8 cellular contexts compared by ENCODE assay signal in the genomic region with DNA sequence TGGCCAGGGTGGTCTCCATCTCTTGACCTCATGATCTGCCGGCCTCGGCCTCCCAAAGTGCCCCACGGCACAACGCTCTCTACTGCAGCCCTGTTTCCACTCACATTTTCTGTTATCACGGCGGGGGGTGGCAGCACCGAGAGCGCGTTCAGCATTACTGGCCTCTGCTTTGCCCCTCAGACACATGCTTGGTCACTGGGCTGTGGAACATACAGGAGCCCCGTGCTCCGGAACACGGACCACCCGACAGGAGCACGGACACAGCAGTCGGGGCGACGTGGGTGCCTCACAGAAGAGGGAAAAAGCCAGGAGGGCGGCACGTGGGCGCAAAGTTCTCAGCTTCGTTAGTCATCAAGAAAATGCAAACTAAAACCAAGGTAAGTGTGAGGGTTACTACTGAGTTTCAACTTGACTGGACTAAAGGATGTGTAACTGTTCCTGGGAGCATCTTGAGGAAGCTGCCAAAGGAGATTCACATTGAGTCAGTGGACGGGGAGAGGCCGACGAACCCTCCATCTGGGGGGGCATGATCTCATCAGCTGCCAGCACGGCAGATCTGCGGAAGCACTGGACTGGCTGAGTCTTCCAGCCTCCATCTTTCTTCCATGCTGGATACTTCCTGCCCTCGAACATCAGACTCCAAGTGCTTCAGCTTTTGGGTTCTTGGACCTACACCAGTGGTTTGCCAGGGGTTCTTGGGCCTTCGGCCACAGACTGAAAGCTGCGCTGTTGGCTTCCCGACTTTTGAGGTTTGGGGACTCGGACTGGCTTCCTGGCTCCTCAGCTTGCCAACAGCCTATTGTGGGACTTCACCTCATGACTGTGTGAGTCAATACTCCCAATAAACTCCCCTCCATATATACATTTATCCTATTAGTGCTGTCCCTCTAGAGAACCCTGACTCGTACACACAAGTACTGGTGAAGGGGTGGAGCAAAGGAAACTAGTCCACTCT.
DNase-seq lines count a peak whose midpoint lies in the region; ATAC-seq and TF ChIP-seq lines count a peak whose summit lies in the region.

No MANE protein-coding gene starts in this region.

- POLR2A ChIA-PET in naive thymus-derived CD4-positive, alpha-beta T cell (lab: Charles Lee): interaction anchor here (0.6 to 1.3 kb wide), 2 partner anchors 7 to 75 kb away, joined by 3 read pairs; no protein-coding TSS in a partner anchor

- no peak overlapping the region for H3K27ac ChIP-seq in naive thymus-derived CD4-positive, alpha-beta T cell (ENCODE audit: low read depth, low read length)

- CTCF ChIA-PET in naive thymus-derived CD4-positive, alpha-beta T cell (lab: Charles Lee): no interaction called here

- peaks cover 57 to 82% of the 10 kb centered on the region in 2 donors for H3K4me1 ChIP-seq in naive thymus-derived CD4-positive, alpha-beta T cell (ENCODE audit: control insufficient read depth in 2 of 2, insufficient read depth in 2 of 2, low read length in 2 of 2)

- peaks cover 0 to 11% (median 0%) of the 10 kb centered on the region in 3 experiments for H3K36me3 ChIP-seq in naive thymus-derived CD4-positive, alpha-beta T cell (ENCODE audit: control insufficient read depth in 2 of 3, insufficient read depth in 3 of 3, low read length in 3 of 3)

- in situ Hi-C loops in GM13977 (cut with MboI; ENCODE audit: low pct_unique_long_range_greater_than_20kb, low sequenced_read_pairs, unreplicated experiment): no loop called here

- no peaks in the 10 kb centered on the region for H3K27me3 Mint-ChIP-seq in naive thymus-derived CD4-positive, alpha-beta T cell

- peak; percentile 86 for DNase-seq in GM13977 (ENCODE audit: low spot score)
- peak; percentile 63 to 78 for DNase-seq in activated naive CD4-positive, alpha-beta T cell treated with anti-CD3 and anti-CD28 coated beads, Interleukin-2, amount 50 U/mL, for 72 hours (ENCODE audit: low spot score in 2 of 2)
- peak in 1 of 9 donors; percentile 67 for DNase-seq in naive thymus-derived CD4-positive, alpha-beta T cell
- no peak for DNase-seq in activated gamma-delta T cell treated with Interleukin-2 at 50 U/mL for 16 hours
- DNase-seq in NCI-H2227 (lab: John Stamatoyannopoulos, UW; ENCODE audit: unreplicated experiment): no peak
- no peak for DNase-seq in NCI-H1417 (lab: John Stamatoyannopoulos, UW)
- DNase-seq in NCI-H82 (lab: John Stamatoyannopoulos, UW): no peak

- no peaks in the 10 kb centered on the region for H3K27me3 ChIP-seq in naive thymus-derived CD4-positive, alpha-beta T cell (ENCODE audit: control insufficient read depth in 2 of 2, insufficient read depth in 2 of 2, low read length in 2 of 2)

- no peak for TF ChIP-seq CTCF in GM13977 (IDR thresholded peaks at IDR 0.05; ENCODE audit: extremely low read depth, insufficient read depth, missing control alignments)

- no peak overlapping the region for H3K4me3 ChIP-seq in naive thymus-derived CD4-positive, alpha-beta T cell (ENCODE audit: low read length)

- H3K9me3 Mint-ChIP-seq in activated naive CD4-positive, alpha-beta T cell treated with anti-CD3 and anti-CD28 coated beads, Interleukin-2, amount 50 U/mL, for 72 hours: no peaks in the 10 kb centered on the region
- no peaks in the 10 kb centered on the region for H3K9me3 Mint-ChIP-seq in naive thymus-derived CD4-positive, alpha-beta T cell

- H3K4me1 Mint-ChIP-seq in naive thymus-derived CD4-positive, alpha-beta T cell: peaks cover 67 to 93% (median 84%) of the 10 kb centered on the region in 7 donors

- H3K27ac Mint-ChIP-seq in activated naive CD4-positive, alpha-beta T cell treated with anti-CD3 and anti-CD28 coated beads, Interleukin-2, amount 50 U/mL, for 72 hours: peak overlapping the region; percentile 69 to 91
- H3K27ac Mint-ChIP-seq in naive thymus-derived CD4-positive, alpha-beta T cell: peak overlapping the region; percentile 14 to 85 (median 77)

- H3K9me3 ChIP-seq in naive thymus-derived CD4-positive, alpha-beta T cell (ENCODE audit: control insufficient read depth in 2 of 3, low read length in 3 of 3): no peaks in the 10 kb centered on the region

- peak; percentile 38 for ATAC-seq in HG03196 (IDR thresholded peaks at IDR 0.05; ENCODE audit: unreplicated experiment)
- ATAC-seq in activated naive CD4-positive, alpha-beta T cell treated with anti-CD3 and anti-CD28 coated beads, Interleukin-2, amount 50 U/mL, for 72 hours: peak; percentile 86 to 88
- no peak for ATAC-seq in naive thymus-derived CD4-positive, alpha-beta T cell

- H3K4me3 Mint-ChIP-seq in naive thymus-derived CD4-positive, alpha-beta T cell: peak overlapping the region in 9 of 10 donors; percentile 11 to 73 (median 42)

- intact Hi-C loops in naive thymus-derived CD4-positive, alpha-beta T cell (cut with micrococcal nuclease): no loop called here

- H3K36me3 Mint-ChIP-seq in activated naive CD4-positive, alpha-beta T cell treated with anti-CD3 and anti-CD28 coated beads, Interleukin-2, amount 50 U/mL, for 72 hours: peaks cover 0 to 11% of the 10 kb centered on the region in 2 donors
- peaks cover 0 to 13% (median 3%) of the 10 kb centered on the region in 5 donors for H3K36me3 Mint-ChIP-seq in naive thymus-derived CD4-positive, alpha-beta T cell

Comparison
In these comparisons a context has a peak if more than half of its experiments do, and no peak if none do; other contexts are left out.
1. DNase-seq: peak in GM13977 (single experiment) and activated naive CD4-positive, alpha-beta T cell treated with anti-CD3 and anti-CD28 coated beads, Interleukin-2, amount 50 U/mL, for 72 hours (2 of 2); none in activated gamma-delta T cell treated with Interleukin-2 at 50 U/mL for 16 hours (single experiment), NCI-H2227 (single experiment), NCI-H1417 (0 of 3) and NCI-H82 (single experiment).